9 cellular contexts compared by ENCODE assay signal in genomic region chr17:28947639-28948038, GRCh38. TPM values are rescaled to one million over a fixed set of nuclear protein-coding genes. Genes with fewer than 3 reads are reported as not detected.
DNase-seq lines count a peak whose midpoint lies in the region; ATAC-seq and TF ChIP-seq lines count a peak whose summit lies in the region.
"Had no signal": no experiment of that assay in that cellular context is flagged by ENCODE, and none has a peak within 500 bp of the region (broad histone marks: within the 10 kb centered on the region; RNA-seq: fewer than 3 reads in every experiment).

No MANE protein-coding gene starts in this region.

- peak overlapping the region in 1 of 2 donors; percentile 83 for H3K4me3 ChIP-seq in CD4-positive, alpha-beta memory T cell (ENCODE audit: low read length in 2 of 2)
- H3K4me3 ChIP-seq in NB4 (ENCODE audit: low read depth, low read length) (peak overlapping the region; percentile 91), dorsolateral prefrontal cortex (peak overlapping the region in 31 of 59 donors; percentile 15 to 98 (median 87)), osteoblast (ENCODE audit: insufficient read depth, low read length) (no peak overlapping the region), esophagus squamous epithelium (peak overlapping the region in 1 of 4 donors; percentile 86)

- CTCF ChIA-PET in CD4-positive, alpha-beta memory T cell (lab: Charles Lee; ENCODE audit: partially characterized antibody): interaction anchor here (0.5 to 7.4 kb wide), 6 partner anchors 18 to 220 kb away, joined by 4 to 95 read pairs (median 8); partner anchors contain the start of genes DHRS13, NEK8 and TLCD1

- ATAC-seq in HG02884 (IDR thresholded peaks at IDR 0.05; ENCODE audit: unreplicated experiment) (no peak), HG03139 (IDR thresholded peaks at IDR 0.05; ENCODE audit: unreplicated experiment) (no peak)

- peaks cover 80% of the 10 kb centered on the region for H3K79me2 ChIP-seq in osteoblast (ENCODE audit: insufficient read depth, low read length)

- POLR2A ChIA-PET in CD4-positive, alpha-beta memory T cell (lab: Charles Lee; ENCODE audit: partially characterized antibody): interaction anchor here (0.7 to 9.9 kb wide), 12 partner anchors 10 to 1056 kb away, joined by 3 to 257 read pairs (median 13); partner anchors contain the start of genes DHRS13, FLOT2, NEK8 and RPL23A

- H4K20me1 ChIP-seq in osteoblast (ENCODE audit: insufficient read depth, low read length): peaks cover 23% of the 10 kb centered on the region

- no peak for TF ChIP-seq POLR2A in NB4 (IDR thresholded peaks at IDR 0.05; ENCODE audit: extremely low read depth, insufficient read length)
- TF ChIP-seq POLR2A in esophagus squamous epithelium (IDR thresholded peaks at IDR 0.05): no peak

- no peak overlapping the region for H2AFZ ChIP-seq in osteoblast (ENCODE audit: low read length)

- H3K36me3 Mint-ChIP-seq in CD4-positive, alpha-beta memory T cell: peaks cover 12 to 56% of the 10 kb centered on the region in 2 donors

- no peaks in the 10 kb centered on the region for H3K9me3 ChIP-seq in CD4-positive, alpha-beta memory T cell (ENCODE audit: control insufficient read depth in 1 of 2, low read length in 2 of 2)
- H3K9me3 ChIP-seq in osteoblast (ENCODE audit: low read depth, low read length) (no peaks in the 10 kb centered on the region), esophagus squamous epithelium (no peaks in the 10 kb centered on the region)

- intact Hi-C loops in CD4-positive, alpha-beta memory T cell (cut with micrococcal nuclease): no loop called here
- intact Hi-C loops in dorsolateral prefrontal cortex (cut with DNase I): loop anchor here in 1 of 2 donors (2.0 kb wide), 1 partner anchor 221 kb away; the partner anchor contains the start of gene TLCD1
- intact Hi-C loops in esophagus squamous epithelium (cut with DNase I): no loop called here

- peak overlapping the region; percentile 94 for H3K4me2 ChIP-seq in osteoblast (ENCODE audit: insufficient read depth, low read length)

- H3K27me3 Mint-ChIP-seq in CD4-positive, alpha-beta memory T cell: no peaks in the 10 kb centered on the region

- H3K27ac ChIP-seq in CD4-positive, alpha-beta memory T cell (ENCODE audit: low read depth, low read length): peak overlapping the region; percentile 82
- H3K27ac ChIP-seq in dorsolateral prefrontal cortex (peak overlapping the region in 47 of 59 donors; percentile 3 to 100 (median 95)), osteoblast (ENCODE audit: low read depth, low read length) (peak overlapping the region; percentile 88), esophagus squamous epithelium (peak overlapping the region in 2 of 4 donors; percentile 1 to 92)

- no peaks in the 10 kb centered on the region for H3K27me3 ChIP-seq in CD4-positive, alpha-beta memory T cell (ENCODE audit: insufficient read depth, low read length)
- H3K27me3 ChIP-seq in dorsolateral prefrontal cortex: no peaks in the 10 kb centered on the region
- H3K27me3 ChIP-seq in osteoblast (ENCODE audit: insufficient read depth, low read length): no peaks in the 10 kb centered on the region
- no peaks in the 10 kb centered on the region for H3K27me3 ChIP-seq in esophagus squamous epithelium

- H3K4me3 Mint-ChIP-seq in CD4-positive, alpha-beta memory T cell: peak overlapping the region; percentile 93 to 97 (median 96)

- peak in 4 of 5 donors; percentile 20 to 41 (median 34) for DNase-seq in CD4-positive, alpha-beta memory T cell
- DNase-seq in NB4 (ENCODE audit: low read depth): no peak
- DNase-seq in dorsolateral prefrontal cortex: no peak
- DNase-seq in osteoblast (ENCODE audit: insufficient read length, low spot score, missing footprints): no peak
- no peak for DNase-seq in SHP77 treated with DMSO at 0.1 percent for 48 hours (lab: John Stamatoyannopoulos, UW)
- no peak for DNase-seq in esophagus squamous epithelium (lab: John Stamatoyannopoulos, UW)

- TF ChIP-seq CTCF in NB4 (IDR thresholded peaks at IDR 0.05; ENCODE audit: low read depth, low read length) (no peak), dorsolateral prefrontal cortex (IDR thresholded peaks at IDR 0.05 in 54 of 56, conservative IDR thresholded peaks at IDR 0.05 in 2 of 56; ENCODE audit: low read depth in 1 of 56, partially characterized antibody in 56 of 56) (no peak), osteoblast (IDR thresholded peaks at IDR 0.05; ENCODE audit: extremely low read depth, low read depth, low read length) (no peak), esophagus squamous epithelium (IDR thresholded peaks at IDR 0.05) (no peak)

- H3K9me3 Mint-ChIP-seq in CD4-positive, alpha-beta memory T cell: no peaks in the 10 kb centered on the region

- no peaks in the 10 kb centered on the region for H3K36me3 ChIP-seq in CD4-positive, alpha-beta memory T cell (ENCODE audit: insufficient read depth, low read length)
- H3K36me3 ChIP-seq in osteoblast (ENCODE audit: insufficient read depth, low read length) (peaks cover 10% of the 10 kb centered on the region), esophagus squamous epithelium (peaks cover 0 to 16% (median 0%) of the 10 kb centered on the region in 3 donors)

- peaks cover 41 to 65% (median 53%) of the 10 kb centered on the region in 4 donors for H3K4me1 Mint-ChIP-seq in CD4-positive, alpha-beta memory T cell

- H3K27ac Mint-ChIP-seq in CD4-positive, alpha-beta memory T cell: peak overlapping the region; percentile 85 to 97 (median 97)

- WGBS in esophagus squamous epithelium, 2 donors: 33 to 40% methylated on average over 3 of the region's 3 CpGs

- H3K4me1 ChIP-seq in CD4-positive, alpha-beta memory T cell (ENCODE audit: insufficient read depth, low read length): peaks cover 56% of the 10 kb centered on the region
- H3K4me1 ChIP-seq in osteoblast (ENCODE audit: insufficient read depth, low read length): peaks cover 41% of the 10 kb centered on the region
- peaks cover 0 to 66% (median 34%) of the 10 kb centered on the region in 3 donors for H3K4me1 ChIP-seq in esophagus squamous epithelium

RNA-seq across cellular contexts. Expression of gene PHF12, which starts 3.7 kb away (rescaled TPM):
- total RNA-seq in CD4-positive, alpha-beta memory T cell: 100 to 1,000 TPM; 125 to 135 TPM
- 10 to 100 TPM in 1 of 2 donors, 1 to 10 TPM in 1; 5.0 to 12.7 TPM for polyA plus RNA-seq in CD4-positive, alpha-beta memory T cell
- 10 to 100 TPM; 32.6 to 65.4 (median 44.1) TPM for total RNA-seq in dorsolateral prefrontal cortex
- 20.3 and 26.8 TPM in 2 replicates for total RNA-seq in osteoblast
- total RNA-seq in esophagus squamous epithelium: 10 to 100 TPM; 13.0 to 35.6 (median 18.8) TPM

RNA-seq across cellular contexts. Expression of gene DHRS13, which starts 44.8 kb away (rescaled TPM):
- 10 to 100 TPM; 44.6 to 49.6 TPM for total RNA-seq in CD4-positive, alpha-beta memory T cell
- polyA plus RNA-seq in CD4-positive, alpha-beta memory T cell: 10 to 100 TPM; 15.1 to 19.6 TPM
- total RNA-seq in dorsolateral prefrontal cortex (10 to 100 TPM in 61 of 120 experiments, 1 to 10 TPM in 59; 5.9 to 22.5 (median 10.1) TPM), osteoblast (4.7 and 6.2 TPM in 2 replicates), esophagus squamous epithelium (10 to 100 TPM; 10.3 to 17.0 (median 14.9) TPM)

RNA-seq across cellular contexts. Expression of gene FLOT2, which starts 50.1 kb away (rescaled TPM):
- total RNA-seq in CD4-positive, alpha-beta memory T cell: 100 to 1,000 TPM; 216 to 224 TPM
- 100 to 1,000 TPM; 284 to 288 TPM for polyA plus RNA-seq in CD4-positive, alpha-beta memory T cell
- total RNA-seq in dorsolateral prefrontal cortex (100 to 1,000 TPM in 84 of 120 experiments, 10 to 100 TPM in 36; 50.7 to 182 (median 108) TPM), osteoblast (32.1 and 35.1 TPM in 2 replicates), esophagus squamous epithelium (10 to 100 TPM; 44.8 to 81.8 (median 65.2) TPM)

RNA-seq across cellular contexts. Expression of gene SEZ6, which starts 58.2 kb away (rescaled TPM):
- not detected for total RNA-seq in CD4-positive, alpha-beta memory T cell
- polyA plus RNA-seq in CD4-positive, alpha-beta memory T cell: under 1 TPM; 0.41 to 0.81 TPM
- total RNA-seq in dorsolateral prefrontal cortex: 10 to 100 TPM; 10.5 to 57.6 (median 32.5) TPM
- not detected in 2 replicates for total RNA-seq in osteoblast
- total RNA-seq in esophagus squamous epithelium: not detected
- total RNA-seq: liver had no signal

Comparison
In these comparisons a context has a peak if more than half of its experiments do, and no peak if none do; other contexts are left out.
1. DNase-seq: peak in CD4-positive, alpha-beta memory T cell (4 of 5); none in NB4 (single experiment), dorsolateral prefrontal cortex (0 of 10), osteoblast (single experiment), SHP77 treated with DMSO at 0.1 percent for 48 hours (single experiment) and esophagus squamous epithelium (single experiment).